In the genomic region with DNA sequence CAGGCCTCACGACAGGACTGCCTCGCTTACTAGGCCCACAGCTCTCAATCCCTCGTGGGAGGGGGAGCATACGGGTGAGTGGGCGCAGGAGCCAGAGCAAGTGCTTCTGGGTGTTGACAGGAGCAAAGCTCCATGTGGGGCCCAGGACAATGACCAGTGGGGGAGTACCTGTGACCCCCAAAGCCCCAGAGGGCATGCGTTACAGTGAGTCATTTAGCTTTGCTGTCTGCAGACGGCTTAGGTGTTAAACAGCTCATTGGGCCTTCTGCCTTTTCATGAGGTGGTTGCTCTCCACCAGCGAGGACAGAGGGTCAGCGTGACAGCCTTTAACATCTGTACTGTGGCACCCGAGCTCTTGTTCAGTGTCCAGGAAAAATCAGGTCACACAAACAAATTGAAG, we compare ENCODE assay signal across 2 cellular contexts.
A peak's percentile ranks its signal among the peaks of the same experiment; 100 is the strongest.
TF ChIP-seq lines count a peak whose summit lies in the region.

No MANE protein-coding gene starts in this region.

TF ChIP-seq in GM23338, 12 proteins besides CTCF, POLR2A, EP300 and RAD21 (continued from another document):
- no peak for TF ChIP-seq EZH2phosphoT487 (IDR thresholded peaks at IDR 0.05; ENCODE audit: unreplicated experiment)
- no peak for TF ChIP-seq CREB1 (CRISPR knock-in tag; IDR thresholded peaks at IDR 0.05; ENCODE audit: low read depth)
- TF ChIP-seq, protein P1, sequence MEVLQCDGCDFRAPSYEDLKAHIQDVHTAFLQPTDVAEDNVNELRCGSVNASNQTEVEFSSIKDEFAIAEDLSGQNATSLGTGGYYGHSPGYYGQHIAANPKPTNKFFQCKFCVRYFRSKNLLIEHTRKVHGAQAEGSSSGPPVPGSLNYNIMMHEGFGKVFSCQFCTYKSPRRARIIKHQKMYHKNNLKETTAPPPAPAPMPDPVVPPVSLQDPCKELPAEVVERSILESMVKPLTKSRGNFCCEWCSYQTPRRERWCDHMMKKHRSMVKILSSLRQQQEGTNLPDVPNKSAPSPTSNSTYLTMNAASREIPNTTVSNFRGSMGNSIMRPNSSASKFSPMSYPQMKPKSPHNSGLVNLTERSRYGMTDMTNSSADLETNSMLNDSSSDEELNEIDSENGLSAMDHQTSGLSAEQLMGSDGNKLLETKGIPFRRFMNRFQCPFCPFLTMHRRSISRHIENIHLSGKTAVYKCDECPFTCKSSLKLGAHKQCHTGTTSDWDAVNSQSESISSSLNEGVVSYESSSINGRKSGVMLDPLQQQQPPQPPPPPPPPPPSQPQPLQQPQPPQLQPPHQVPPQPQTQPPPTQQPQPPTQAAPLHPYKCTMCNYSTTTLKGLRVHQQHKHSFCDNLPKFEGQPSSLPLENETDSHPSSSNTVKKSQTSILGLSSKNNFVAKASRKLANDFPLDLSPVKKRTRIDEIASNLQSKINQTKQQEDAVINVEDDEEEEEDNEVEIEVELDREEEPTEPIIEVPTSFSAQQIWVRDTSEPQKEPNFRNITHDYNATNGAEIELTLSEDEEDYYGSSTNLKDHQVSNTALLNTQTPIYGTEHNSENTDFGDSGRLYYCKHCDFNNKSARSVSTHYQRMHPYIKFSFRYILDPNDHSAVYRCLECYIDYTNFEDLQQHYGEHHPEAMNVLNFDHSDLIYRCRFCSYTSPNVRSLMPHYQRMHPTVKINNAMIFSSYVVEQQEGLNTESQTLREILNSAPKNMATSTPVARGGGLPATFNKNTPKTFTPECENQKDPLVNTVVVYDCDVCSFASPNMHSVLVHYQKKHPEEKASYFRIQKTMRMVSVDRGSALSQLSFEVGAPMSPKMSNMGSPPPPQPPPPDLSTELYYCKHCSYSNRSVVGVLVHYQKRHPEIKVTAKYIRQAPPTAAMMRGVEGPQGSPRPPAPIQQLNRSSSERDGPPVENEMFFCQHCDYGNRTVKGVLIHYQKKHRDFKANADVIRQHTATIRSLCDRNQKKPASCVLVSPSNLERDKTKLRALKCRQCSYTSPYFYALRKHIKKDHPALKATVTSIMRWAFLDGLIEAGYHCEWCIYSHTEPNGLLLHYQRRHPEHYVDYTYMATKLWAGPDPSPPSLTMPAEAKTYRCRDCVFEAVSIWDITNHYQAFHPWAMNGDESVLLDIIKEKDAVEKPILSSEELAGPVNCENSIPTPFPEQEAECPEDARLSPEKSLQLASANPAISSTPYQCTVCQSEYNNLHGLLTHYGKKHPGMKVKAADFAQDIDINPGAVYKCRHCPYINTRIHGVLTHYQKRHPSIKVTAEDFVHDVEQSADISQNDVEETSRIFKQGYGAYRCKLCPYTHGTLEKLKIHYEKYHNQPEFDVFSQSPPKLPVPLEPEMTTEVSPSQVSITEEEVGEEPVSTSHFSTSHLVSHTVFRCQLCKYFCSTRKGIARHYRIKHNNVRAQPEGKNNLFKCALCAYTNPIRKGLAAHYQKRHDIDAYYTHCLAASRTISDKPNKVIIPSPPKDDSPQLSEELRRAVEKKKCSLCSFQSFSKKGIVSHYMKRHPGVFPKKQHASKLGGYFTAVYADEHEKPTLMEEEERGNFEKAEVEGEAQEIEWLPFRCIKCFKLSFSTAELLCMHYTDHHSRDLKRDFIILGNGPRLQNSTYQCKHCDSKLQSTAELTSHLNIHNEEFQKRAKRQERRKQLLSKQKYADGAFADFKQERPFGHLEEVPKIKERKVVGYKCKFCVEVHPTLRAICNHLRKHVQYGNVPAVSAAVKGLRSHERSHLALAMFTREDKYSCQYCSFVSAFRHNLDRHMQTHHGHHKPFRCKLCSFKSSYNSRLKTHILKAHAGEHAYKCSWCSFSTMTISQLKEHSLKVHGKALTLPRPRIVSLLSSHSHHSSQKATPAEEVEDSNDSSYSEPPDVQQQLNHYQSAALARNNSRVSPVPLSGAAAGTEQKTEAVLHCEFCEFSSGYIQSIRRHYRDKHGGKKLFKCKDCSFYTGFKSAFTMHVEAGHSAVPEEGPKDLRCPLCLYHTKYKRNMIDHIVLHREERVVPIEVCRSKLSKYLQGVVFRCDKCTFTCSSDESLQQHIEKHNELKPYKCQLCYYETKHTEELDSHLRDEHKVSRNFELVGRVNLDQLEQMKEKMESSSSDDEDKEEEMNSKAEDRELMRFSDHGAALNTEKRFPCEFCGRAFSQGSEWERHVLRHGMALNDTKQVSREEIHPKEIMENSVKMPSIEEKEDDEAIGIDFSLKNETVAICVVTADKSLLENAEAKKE (CRISPR knock-in tag; IDR thresholded peaks at IDR 0.05), result no peak
- no peak for TF ChIP-seq JUNB (IDR thresholded peaks at IDR 0.05; ENCODE audit: unreplicated experiment)
- no peak for TF ChIP-seq NANOG (IDR thresholded peaks at IDR 0.05; ENCODE audit: borderline replicate concordance)

TF ChIP-seq in K562, 482 proteins besides CTCF, POLR2A, EP300 and RAD21 (continued from another document):
- TF ChIP-seq ZNF133 (CRISPR knock-in tag; IDR thresholded peaks at IDR 0.05) (no peak), FOXK1 (CRISPR knock-in tag; IDR thresholded peaks at IDR 0.05; ENCODE audit: borderline replicate concordance) (no peak), TRIM25 (IDR thresholded peaks at IDR 0.05; ENCODE audit: borderline replicate concordance) (no peak), LEF1 (IDR thresholded peaks at IDR 0.05) (no peak), SMC3 (conservative IDR thresholded peaks at IDR 0.05; ENCODE audit: insufficient read depth, low read depth, low read length) (no peak), ZNF212 (CRISPR knock-in tag; IDR thresholded peaks at IDR 0.05) (no peak), HDAC8 (tag; IDR thresholded peaks at IDR 0.05) (no peak), ZBTB33 (CRISPR knock-in tag; IDR thresholded peaks at IDR 0.05) (peak; percentile 63; the same call in 1 of the 2 replicates), KLF13 (tag; IDR thresholded peaks at IDR 0.05; ENCODE audit: borderline replicate concordance, low read depth) (no peak), EGR1 (conservative IDR thresholded peaks at IDR 0.05) (0 out of 2 replicates have a peak, but pooled peaks have one; percentile 30), NFE2 (IDR thresholded peaks at IDR 0.05; ENCODE audit: low read depth) (no peak), NCOA4 (IDR thresholded peaks at IDR 0.05; ENCODE audit: partially characterized antibody) (no peak), JUN (IDR thresholded peaks at IDR 0.05; ENCODE audit: borderline replicate concordance, low read depth, low read length) (no peak), JUN (CRISPR knock-in tag; IDR thresholded peaks at IDR 0.05; ENCODE audit: borderline replicate concordance) (no peak)
